In the genomic region with DNA sequence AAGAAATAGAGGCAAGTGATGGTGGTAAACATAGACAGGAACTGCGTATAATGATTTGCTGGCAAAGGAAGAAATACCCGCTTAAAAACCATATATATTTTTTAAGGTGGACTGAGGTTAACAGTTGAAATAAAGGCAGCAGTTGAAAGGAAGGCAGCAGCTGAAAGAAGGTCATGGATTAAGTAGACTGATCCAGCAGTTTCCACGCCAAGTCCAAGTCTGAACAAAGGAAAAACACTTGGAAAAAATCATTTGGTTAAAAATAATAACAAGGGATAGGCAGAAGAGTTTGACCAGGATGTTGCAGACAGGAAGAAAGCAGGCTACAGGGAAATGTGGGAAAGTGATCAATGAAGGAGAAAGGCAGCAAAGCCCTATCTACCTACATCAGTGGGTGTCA, we compare ENCODE assay signal across 1 cellular context.
TF ChIP-seq lines count a peak whose summit lies in the region.

No MANE protein-coding gene starts in this region.

TF ChIP-seq in K562, 482 proteins besides CTCF, POLR2A, EP300 and RAD21 (continued from another document):
- TF ChIP-seq ZNF318 (IDR thresholded peaks at IDR 0.05; ENCODE audit: borderline replicate concordance in 1 of 2, low read depth in 1 of 2): no peak
- no peak for TF ChIP-seq ZNF133 (CRISPR knock-in tag; IDR thresholded peaks at IDR 0.05)
- no peak for TF ChIP-seq ZKSCAN3 (CRISPR knock-in tag; IDR thresholded peaks at IDR 0.05)
- TF ChIP-seq SIN3B (IDR thresholded peaks at IDR 0.05; ENCODE audit: low read depth): no peak
- no peak for TF ChIP-seq ZNF830 (CRISPR knock-in tag; IDR thresholded peaks at IDR 0.05)
- no peak for TF ChIP-seq MEIS2 (IDR thresholded peaks at IDR 0.05; ENCODE audit: partially characterized antibody)
- TF ChIP-seq BCL6 (CRISPR knock-in tag; IDR thresholded peaks at IDR 0.05): no peak
- TF ChIP-seq CBX3 (IDR thresholded peaks at IDR 0.05; ENCODE audit: borderline replicate concordance in 1 of 2, low read length in 2 of 2): no peak
